23 cellular contexts compared by ENCODE assay signal in genomic region chr10:55704950-55705349, GRCh38.
"Had no signal": no experiment of that assay in that cellular context is flagged by ENCODE, and none has a peak within 500 bp of the region (broad histone marks: within the 10 kb centered on the region; RNA-seq: fewer than 3 reads in every experiment).

No MANE protein-coding gene starts in this region.

- H3K27me3 ChIP-seq: neutrophil, stomach, thyroid gland, tibial nerve, upper lobe of left lung, uterus had no signal

- DNase-seq: naive B cell; naive thymus-derived CD8-positive, alpha-beta T cell; nephron progenitor cell; nucleus accumbens; pancreas; retina; right cardiac atrium; stimulated activated CD4-positive, alpha-beta T cell treated with anti-CD3 and anti-CD28 coated beads, Interleukin-15, amount 100 ng/mL, for 24 hours; stimulated activated CD4-positive, alpha-beta T cell treated with anti-CD3 and anti-CD28 coated beads, Interleukin-2, amount 100 ng/mL, for 24 hours; stimulated activated CD4-positive, alpha-beta T cell treated with anti-CD3 and anti-CD28 coated beads, Interleukin-2, amount 100 ng/mL, for 48 hours; stimulated activated CD4-positive, alpha-beta T cell treated with anti-CD3 and anti-CD28 coated beads, Interleukin-4, amount 100 ng/mL, for 24 hours; stimulated activated naive B cell treated with anti-CD40 and anti-IgM and Interleukin-4, amounts not matched to agents 10 μg/mL and 1 μg/mL and 100 μg/mL, for 72 hours; stimulated activated naive CD4-positive, alpha-beta T cell treated with Interleukin-2 at 50 U/mL for 16 hours; stomach; thyroid gland; trophoblast cell; upper lobe of left lung; uterus had no signal

- H3K4me3 ChIP-seq: pancreas, prostate gland, skin epidermis, stomach, thoracic aorta, thyroid gland, tibial nerve, upper lobe of left lung, uterus had no signal

- H3K27ac ChIP-seq: neutrophil, pancreas, prostate gland, skin epidermis, stomach, thoracic aorta, thyroid gland, tibial nerve, upper lobe of left lung, uterus had no signal

- H3K9me3 ChIP-seq: neutrophil, pancreas, prostate gland, thoracic aorta, thyroid gland, tibial nerve, upper lobe of left lung, uterus had no signal

- H3K4me1 ChIP-seq: pancreas, prostate gland, stomach, thyroid gland, tibial nerve, upper lobe of left lung, uterus had no signal

- FAIRE-seq: pancreas had no signal

- H3K36me3 ChIP-seq: neutrophil, pancreas, prostate gland, stomach, thoracic aorta, thyroid gland, tibial nerve, upper lobe of left lung, uterus had no signal
